ENCODE assay signal across 8 cellular contexts in the genomic region with DNA sequence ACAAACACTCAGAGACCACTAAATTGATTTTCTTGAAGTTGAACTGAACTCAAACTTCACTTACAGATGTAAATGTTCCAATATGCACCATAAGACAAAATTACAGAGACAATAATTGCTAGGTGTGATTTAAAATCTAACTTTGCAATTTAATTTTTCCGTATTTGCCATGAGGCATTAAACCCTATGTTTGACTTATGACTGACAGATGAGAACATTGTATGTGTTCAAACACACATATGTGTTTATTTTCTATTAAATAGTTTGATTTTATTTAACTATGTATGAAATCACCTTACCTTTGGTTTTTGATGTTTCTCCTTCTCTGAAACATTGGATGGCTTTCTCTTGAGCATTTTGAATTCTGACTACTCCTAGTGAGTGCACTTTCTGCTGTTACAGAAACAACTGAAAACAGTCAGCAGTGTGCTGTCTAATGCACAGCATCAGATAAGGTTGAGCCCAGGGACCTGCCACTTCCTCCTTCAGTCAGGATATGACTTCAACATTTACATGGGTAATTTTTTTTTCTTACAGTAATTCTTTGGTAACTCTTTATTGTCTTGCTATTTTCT. TPM values are rescaled to one million over a fixed set of nuclear protein-coding genes. Genes with fewer than 3 reads are reported as not detected.
DNase-seq lines count a peak whose midpoint lies in the region; ATAC-seq and TF ChIP-seq lines count a peak whose summit lies in the region.

Gene SAMSN1, minus strand, starts transcription at position 410 of the 575 bp plus-strand sequence. Its CDS starts 54 bp downstream, at position 356.

- no peaks in the 10 kb centered on the region for H3K27me3 Mint-ChIP-seq in mesothelial cell of epicardium (ENCODE audit: low read depth)

- ATAC-seq in GM19452 (IDR thresholded peaks at IDR 0.05; ENCODE audit: unreplicated experiment): peak; percentile 85
- peak; percentile 88 for ATAC-seq in HG03521 (IDR thresholded peaks at IDR 0.05; ENCODE audit: unreplicated experiment)

- no peaks in the 10 kb centered on the region for H3K36me3 Mint-ChIP-seq in mesothelial cell of epicardium

- H3K4me1 Mint-ChIP-seq in mesothelial cell of epicardium: no peaks in the 10 kb centered on the region

- TF ChIP-seq CTCF in fibroblast of pulmonary artery (IDR thresholded peaks at IDR 0.05; ENCODE audit: low read length, missing control alignments): no peak
- TF ChIP-seq CTCF in mesothelial cell of epicardium (IDR thresholded peaks at IDR 0.05; ENCODE audit: unreplicated experiment): no peak

- no peak within 1 kb of the TSS for H3K27ac Mint-ChIP-seq in mesothelial cell of epicardium

- peak within 1 kb of the TSS; percentile 13 for H3K4me3 ChIP-seq in fibroblast of pulmonary artery (replicated peaks; ENCODE audit: low read depth, low read length)

- DNase-seq in AML-193 (lab: John Stamatoyannopoulos, UW): peak; percentile 89 to 90
- peak; percentile 66 to 71 for DNase-seq in activated CD4-positive, alpha-beta T cell treated with anti-CD3 and anti-CD28 coated beads for 4 hours
- DNase-seq in fibroblast of pulmonary artery (ENCODE audit: low read depth): peak; percentile 45
- DNase-seq in stimulated activated CD4-positive, alpha-beta T cell treated with anti-CD3 and anti-CD28 coated beads, Interleukin-4, amount 100 ng/mL, for 24 hours: peak; percentile 79
- no peak for DNase-seq in mesothelial cell of epicardium (ENCODE audit: low spot score in 2 of 2, unreplicated experiment in 2 of 2)
- DNase-seq in NCI-H1105 (lab: John Stamatoyannopoulos, UW): no peak

- no peaks in the 10 kb centered on the region for H3K9me3 Mint-ChIP-seq in mesothelial cell of epicardium

- H3K4me3 Mint-ChIP-seq in mesothelial cell of epicardium: no peak within 1 kb of the TSS

RNA-seq across cellular contexts. Expression of gene SAMSN1, which starts in this region (rescaled TPM):
- 0.27 to 0.36 TPM (median 0.29 TPM) in 3 replicates for total RNA-seq in mesothelial cell of epicardium

Comparison
In these comparisons a context has a peak if more than half of its experiments do, and no peak if none do; other contexts are left out.
1. DNase-seq: peak in AML-193 (2 of 2), activated CD4-positive, alpha-beta T cell treated with anti-CD3 and anti-CD28 coated beads for 4 hours (2 of 2), fibroblast of pulmonary artery (single experiment) and stimulated activated CD4-positive, alpha-beta T cell treated with anti-CD3 and anti-CD28 coated beads, Interleukin-4, amount 100 ng/mL, for 24 hours (single experiment); none in mesothelial cell of epicardium (0 of 2) and NCI-H1105 (single experiment).